Comparison of ENCODE assay signal across 7 cellular contexts in genomic region chr12:57459750-57460400, GRCh38. TPM values are rescaled to one million over a fixed set of nuclear protein-coding genes. Genes with fewer than 3 reads are reported as not detected.
A peak's percentile ranks its signal among the peaks of the same experiment; 100 is the strongest.
DNase-seq lines count a peak whose midpoint lies in the region; ATAC-seq, FAIRE-seq and TF ChIP-seq lines count a peak whose summit lies in the region.

Gene GLI1 (plus strand): TSS chr12:57459785. CDS start chr12:57463692, 3,907 bp downstream.

- H3K36me3 ChIP-seq in PC-3 (ENCODE audit: low read depth, low read length) (no peaks in the 10 kb centered on the region), endothelial cell of umbilical vein (ENCODE audit: control insufficient read depth in 2 of 2, extremely low read depth in 1 of 2, insufficient read depth in 2 of 2, low read length in 2 of 2) (no peaks in the 10 kb centered on the region)

- peaks cover 11% of the 10 kb centered on the region; the same call in 1 of the 2 replicates for H3K4me1 ChIP-seq in PC-3 (ENCODE audit: insufficient read depth, low read length)
- peaks cover 14% of the 10 kb centered on the region for H3K4me1 ChIP-seq in endothelial cell of umbilical vein (ENCODE audit: control insufficient read depth, extremely low read depth, insufficient read depth, low read length)

- no peaks in the 10 kb centered on the region for H3F3A ChIP-seq in PC-3 (ENCODE audit: low read length, unreplicated experiment)

- TF ChIP-seq POLR2A in endothelial cell of umbilical vein (IDR thresholded peaks at IDR 0.05; ENCODE audit: low read depth, low read length) = no peak

- no peaks in the 10 kb centered on the region for H3K9me1 ChIP-seq in endothelial cell of umbilical vein (replicated peaks; ENCODE audit: control insufficient read depth, extremely low read depth, insufficient read depth, low read length)

- H3K36me3 Mint-ChIP-seq in nephron (ENCODE audit: low read depth) = peaks cover 4% of the 10 kb centered on the region

- peak within 1 kb of the TSS; percentile 84 to 97 (median 88) for H3K27ac Mint-ChIP-seq in nephron

- FAIRE-seq in endothelial cell of umbilical vein (lab: Jason Lieb, UNC) = no peak

- H3K9me3 Mint-ChIP-seq in nephron = no peaks in the 10 kb centered on the region

- no peaks in the 10 kb centered on the region for H3K79me2 ChIP-seq in PC-3 (ENCODE audit: low read length)
- no peaks in the 10 kb centered on the region for H3K79me2 ChIP-seq in endothelial cell of umbilical vein (ENCODE audit: control insufficient read depth, insufficient read depth, low read length)

- peak within 1 kb of the TSS; percentile 45; the same call in 1 of the 2 replicates for H3K9ac ChIP-seq in PC-3 (ENCODE audit: low read length)
- peak within 1 kb of the TSS; percentile 36 for H3K9ac ChIP-seq in endothelial cell of umbilical vein (replicated peaks; ENCODE audit: extremely low read depth, insufficient read depth, low read length)

- TF ChIP-seq CTCF in GM13976 (IDR thresholded peaks at IDR 0.05; ENCODE audit: borderline replicate concordance, control extremely low read depth, extremely low read depth, insufficient read depth, missing control alignments) = no peak
- no peak for TF ChIP-seq CTCF in PC-3 (conservative IDR thresholded peaks at IDR 0.05; ENCODE audit: low read depth, low read length)
- no peak for TF ChIP-seq CTCF in endothelial cell of umbilical vein (IDR thresholded peaks at IDR 0.05; ENCODE audit: extremely low read depth in 1 of 2, insufficient read depth in 1 of 2, low read depth in 1 of 2, low read length in 2 of 2)
- no peak for TF ChIP-seq CTCF in nephron (IDR thresholded peaks at IDR 0.05; ENCODE audit: unreplicated experiment in 3 of 3)

- dilution Hi-C loops in endothelial cell of umbilical vein (cut with MboI; ENCODE audit: extremely low pct_ligation_motif_present, low sequenced_read_pairs) = no loop called here

- H2AFZ ChIP-seq in PC-3 (ENCODE audit: low read length) (peak within 1 kb of the TSS; percentile 99), endothelial cell of umbilical vein (ENCODE audit: low read depth, low read length) (peak within 1 kb of the TSS; percentile 92)

- POLR2A ChIA-PET in PC-3 (lab: Charles Lee; ENCODE audit: unreplicated experiment) (no interaction called here), endothelial cell of umbilical vein (lab: Charles Lee) (no interaction called here)

- H3K27ac ChIP-seq in PC-3 (ENCODE audit: low read length) = no peak within 1 kb of the TSS
- peak within 1 kb of the TSS; percentile 25 for H3K27ac ChIP-seq in endothelial cell of umbilical vein (ENCODE audit: insufficient read depth, low read depth, low read length)

- H3K9me2 ChIP-seq in PC-3 (replicated peaks; ENCODE audit: low read length) = no peaks in the 10 kb centered on the region

- peaks cover 16% of the 10 kb centered on the region; the same call in 1 of the 2 replicates for H3K27me3 ChIP-seq in PC-3 (ENCODE audit: low read length)
- H3K27me3 ChIP-seq in endothelial cell of umbilical vein (ENCODE audit: control insufficient read depth in 2 of 2, insufficient read depth in 2 of 2, low read length in 2 of 2) = peaks cover 5 to 10% of the 10 kb centered on the region in 2 experiments

- peaks cover 35% of the 10 kb centered on the region for H3K4me1 Mint-ChIP-seq in nephron

- peak; percentile 0; the same call in 1 of the 2 replicates for ATAC-seq in PC-3
- no peak for ATAC-seq in GM18867 (IDR thresholded peaks at IDR 0.05; ENCODE audit: unreplicated experiment)

- CTCF ChIA-PET in PC-3 (lab: Charles Lee) = interaction anchor here (0.6 to 1.2 kb wide), 5 partner anchors 10 to 159 kb away, joined by 3 to 9 read pairs (median 3); no protein-coding TSS in a partner anchor
- CTCF ChIA-PET in endothelial cell of umbilical vein (lab: Charles Lee) = interaction anchor here (0.6 to 2.0 kb wide), 30 partner anchors 9 to 1486 kb away, joined by 3 to 27 read pairs (median 4); partner anchors contain the start of genes B4GALNT1, RAB5B and SHMT2

- H3K4me3 ChIP-seq in PC-3 (ENCODE audit: low read length) = peak within 1 kb of the TSS; percentile 78
- H3K4me3 ChIP-seq in endothelial cell of umbilical vein (replicated peaks in 1 of 3; ENCODE audit: insufficient read depth in 1 of 3, low read depth in 1 of 3, low read length in 3 of 3) = peak within 1 kb of the TSS; percentile 37 to 63 (median 55)

- H4K20me1 ChIP-seq in PC-3 (ENCODE audit: low read length) (no peaks in the 10 kb centered on the region), endothelial cell of umbilical vein (replicated peaks; ENCODE audit: control insufficient read depth, extremely low read depth, insufficient read depth, low read length) (no peaks in the 10 kb centered on the region)

- intact Hi-C loops in PC-3 (cut with micrococcal nuclease) (no loop called here), endothelial cell of umbilical vein (cut with micrococcal nuclease) (loop anchor here (1.0 to 2.0 kb wide), 2 partner anchors 28 to 161 kb away; partner anchors contain the start of gene MARS1)

- DNase-seq in GM13976 (ENCODE audit: low spot score) (peak; percentile 69), PC-3 (no peak), endothelial cell of umbilical vein (ENCODE audit: low read depth, low spot score) (no peak), mucosa of gallbladder (ENCODE audit: low spot score) (no peak)
- DNase-seq in activated effector memory CD4-positive, alpha-beta T cell treated with Interleukin-2 at 50 U/mL for 16 hours = no peak

- no TSS peak for BruUV-seq in PC-3 (replicated peaks; lab: Mats Ljungman, UMichigan)
- no TSS peak for BruUV-seq in endothelial cell of umbilical vein (replicated peaks; lab: Mats Ljungman, UMichigan)

- H3K27me3 Mint-ChIP-seq in nephron (ENCODE audit: low read depth) = peaks cover 27% of the 10 kb centered on the region

- in situ Hi-C loops in GM13976 (cut with MboI; ENCODE audit: low sequenced_read_pairs, unreplicated experiment) = loop anchor here (10.0 kb wide), 1 partner anchor 175 kb away; no protein-coding TSS in a partner anchor

- H3K9me3 ChIP-seq in PC-3 (ENCODE audit: low read length) (no peaks in the 10 kb centered on the region), endothelial cell of umbilical vein (replicated peaks; ENCODE audit: control insufficient read depth, insufficient read depth, low read length) (no peaks in the 10 kb centered on the region)

- H3K4me2 ChIP-seq in PC-3 (ENCODE audit: low read length) (peak within 1 kb of the TSS; percentile 97), endothelial cell of umbilical vein (ENCODE audit: insufficient read depth, low read length) (peak within 1 kb of the TSS; percentile 79)

- H3K4me3 Mint-ChIP-seq in nephron = peak within 1 kb of the TSS; percentile 94 to 95 (median 95)

TF ChIP-seq in endothelial cell of umbilical vein, 7 proteins besides CTCF, POLR2A, EP300 and RAD21:
- peak; percentile 10 for TF ChIP-seq EZH2 (IDR thresholded peaks at IDR 0.05; ENCODE audit: borderline replicate concordance, low read depth, low read length, severe bottlenecking)
- TF ChIP-seq GATA2 (IDR thresholded peaks at IDR 0.05; ENCODE audit: insufficient read depth, insufficient read length, low read depth, low read length) = no peak
- no peak for TF ChIP-seq JUN (IDR thresholded peaks at IDR 0.05; ENCODE audit: borderline replicate concordance, insufficient read depth, insufficient read length, low read depth)
TF ChIP-seq in endothelial cell of umbilical vein: peak in this region for 1.

RNA-seq across cellular contexts. Expression of gene GLI1, which starts in this region (rescaled TPM):
- 3.0 TPM in 1 of 2 replicates, not detected in the other for total RNA-seq in PC-3 (2014; rRNA removed)
- total RNA-seq in endothelial cell of umbilical vein = 0.29 and 1.1 TPM in 2 replicates
- 0.10 and 0.14 TPM in 2 replicates for polyA plus RNA-seq in endothelial cell of umbilical vein
- 0.09 and 0.14 TPM in 2 replicates for polyA plus RNA-seq in endothelial cell of umbilical vein (2011; cell fraction: cytosol; rRNA removed)
- 0.55 and 0.73 TPM in 2 replicates for polyA plus RNA-seq in endothelial cell of umbilical vein (2011; cell fraction: nucleus; rRNA removed)
- polyA plus RNA-seq in endothelial cell of umbilical vein (2012) = 0.25 TPM in 1 of 2 replicates, not detected in the other
- polyA minus RNA-seq in endothelial cell of umbilical vein = not detected in 2 replicates
- 0.41 TPM for polyA minus RNA-seq in endothelial cell of umbilical vein (2011; cell fraction: cytosol; rRNA and poly(A)+ RNA removed)
- not detected in 2 replicates for polyA minus RNA-seq in endothelial cell of umbilical vein (2011; cell fraction: nucleus; rRNA and poly(A)+ RNA removed)
- 6.2 TPM for total RNA-seq in mucosa of gallbladder
